ENCODE assay signal across 1 cellular context in genomic region chr17:59619313-59620063, GRCh38.
TF ChIP-seq lines count a peak whose summit lies in the region.

Gene CLTC (plus strand): TSS chr17:59619895. CDS start chr17:59620132, 237 bp downstream.

TF ChIP-seq in HepG2, 621 proteins besides CTCF, POLR2A, EP300 and RAD21 (continued from another document and continues in another):
- TF ChIP-seq, protein P1, sequence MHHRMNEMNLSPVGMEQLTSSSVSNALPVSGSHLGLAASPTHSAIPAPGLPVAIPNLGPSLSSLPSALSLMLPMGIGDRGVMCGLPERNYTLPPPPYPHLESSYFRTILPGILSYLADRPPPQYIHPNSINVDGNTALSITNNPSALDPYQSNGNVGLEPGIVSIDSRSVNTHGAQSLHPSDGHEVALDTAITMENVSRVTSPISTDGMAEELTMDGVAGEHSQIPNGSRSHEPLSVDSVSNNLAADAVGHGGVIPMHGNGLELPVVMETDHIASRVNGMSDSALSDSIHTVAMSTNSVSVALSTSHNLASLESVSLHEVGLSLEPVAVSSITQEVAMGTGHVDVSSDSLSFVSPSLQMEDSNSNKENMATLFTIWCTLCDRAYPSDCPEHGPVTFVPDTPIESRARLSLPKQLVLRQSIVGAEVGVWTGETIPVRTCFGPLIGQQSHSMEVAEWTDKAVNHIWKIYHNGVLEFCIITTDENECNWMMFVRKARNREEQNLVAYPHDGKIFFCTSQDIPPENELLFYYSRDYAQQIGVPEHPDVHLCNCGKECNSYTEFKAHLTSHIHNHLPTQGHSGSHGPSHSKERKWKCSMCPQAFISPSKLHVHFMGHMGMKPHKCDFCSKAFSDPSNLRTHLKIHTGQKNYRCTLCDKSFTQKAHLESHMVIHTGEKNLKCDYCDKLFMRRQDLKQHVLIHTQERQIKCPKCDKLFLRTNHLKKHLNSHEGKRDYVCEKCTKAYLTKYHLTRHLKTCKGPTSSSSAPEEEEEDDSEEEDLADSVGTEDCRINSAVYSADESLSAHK (CRISPR knock-in tag; IDR thresholded peaks at IDR 0.05; ENCODE audit: borderline replicate concordance), result no peak
- TF ChIP-seq ZNF282 (IDR thresholded peaks at IDR 0.05; ENCODE audit: partially characterized antibody), result no peak
- no peak for TF ChIP-seq TOPORS (CRISPR knock-in tag; IDR thresholded peaks at IDR 0.05)
- 0 out of 2 replicates have a peak, but pooled peaks have one; percentile 52 for TF ChIP-seq ZNF704 (CRISPR knock-in tag; IDR thresholded peaks at IDR 0.05; ENCODE audit: borderline replicate concordance)
- TF ChIP-seq ZSCAN20 (CRISPR knock-in tag; IDR thresholded peaks at IDR 0.05; ENCODE audit: borderline replicate concordance), result peak; percentile 67; the same call in 1 of the 2 replicates
- peak; percentile 59; the same call in 1 of the 2 replicates for TF ChIP-seq MBNL3 (CRISPR knock-in tag; conservative IDR thresholded peaks at IDR 0.05)
- TF ChIP-seq SUZ12 (IDR thresholded peaks at IDR 0.05; ENCODE audit: low read depth, low read length), result no peak
- TF ChIP-seq ZNF724P (CRISPR knock-in tag; IDR thresholded peaks at IDR 0.05; ENCODE audit: borderline replicate concordance), result peak; percentile 69; the same call in 1 of the 2 replicates
- peak; percentile 88 for TF ChIP-seq TGIF2 (CRISPR knock-in tag; IDR thresholded peaks at IDR 0.05)
- TF ChIP-seq AHR (CRISPR knock-in tag; IDR thresholded peaks at IDR 0.05), result peak; percentile 97
- no peak; the same call in 1 of the 2 replicates for TF ChIP-seq CREBL2 (CRISPR knock-in tag; IDR thresholded peaks at IDR 0.05; ENCODE audit: borderline replicate concordance)
- TF ChIP-seq KLF11 (CRISPR knock-in tag; IDR thresholded peaks at IDR 0.05), result peak; percentile 96
- TF ChIP-seq ETS1 (CRISPR knock-in tag; IDR thresholded peaks at IDR 0.05), result peak; percentile 27; the same call in 1 of the 2 replicates
- TF ChIP-seq MAZ (IDR thresholded peaks at IDR 0.05; ENCODE audit: borderline replicate concordance, low read depth, low read length), result peak; percentile 93
- peak; percentile 95 for TF ChIP-seq MAZ (CRISPR knock-in tag; IDR thresholded peaks at IDR 0.05; ENCODE audit: low read depth)
- peak; percentile 72 for TF ChIP-seq ZNF253 (CRISPR knock-in tag; IDR thresholded peaks at IDR 0.05; ENCODE audit: borderline replicate concordance)
- TF ChIP-seq ZNF317 (CRISPR knock-in tag; IDR thresholded peaks at IDR 0.05), result no peak
- no peak for TF ChIP-seq TCF12 (IDR thresholded peaks at IDR 0.05)
- TF ChIP-seq TCF12 (CRISPR knock-in tag; IDR thresholded peaks at IDR 0.05), result peak; percentile 12; the same call in 1 of the 2 replicates
- TF ChIP-seq ZBTB25 (CRISPR knock-in tag; IDR thresholded peaks at IDR 0.05), result peak; percentile 97
- TF ChIP-seq, protein P2, sequence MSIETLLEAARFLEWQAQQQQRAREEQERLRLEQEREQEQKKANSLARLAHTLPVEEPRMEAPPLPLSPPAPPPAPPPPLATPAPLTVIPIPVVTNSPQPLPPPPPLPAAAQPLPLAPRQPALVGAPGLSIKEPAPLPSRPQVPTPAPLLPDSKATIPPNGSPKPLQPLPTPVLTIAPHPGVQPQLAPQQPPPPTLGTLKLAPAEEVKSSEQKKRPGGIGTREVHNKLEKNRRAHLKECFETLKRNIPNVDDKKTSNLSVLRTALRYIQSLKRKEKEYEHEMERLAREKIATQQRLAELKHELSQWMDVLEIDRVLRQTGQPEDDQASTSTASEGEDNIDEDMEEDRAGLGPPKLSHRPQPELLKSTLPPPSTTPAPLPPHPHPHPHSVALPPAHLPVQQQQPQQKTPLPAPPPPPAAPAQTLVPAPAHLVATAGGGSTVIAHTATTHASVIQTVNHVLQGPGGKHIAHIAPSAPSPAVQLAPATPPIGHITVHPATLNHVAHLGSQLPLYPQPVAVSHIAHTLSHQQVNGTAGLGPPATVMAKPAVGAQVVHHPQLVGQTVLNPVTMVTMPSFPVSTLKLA (IDR thresholded peaks at IDR 0.05), result peak; percentile 78
- TF ChIP-seq MTA3 (CRISPR knock-in tag; IDR thresholded peaks at IDR 0.05), result no peak
- peak; percentile 70; the same call in 1 of the 2 replicates for TF ChIP-seq ZNF446 (CRISPR knock-in tag; IDR thresholded peaks at IDR 0.05)
- TF ChIP-seq MED8 (CRISPR knock-in tag; IDR thresholded peaks at IDR 0.05; ENCODE audit: insufficient replicate concordance), result no peak
- peak; percentile 70; the same call in 1 of the 2 replicates for TF ChIP-seq IRF2 (CRISPR knock-in tag; IDR thresholded peaks at IDR 0.05)
- TF ChIP-seq ZNF572 (CRISPR knock-in tag; IDR thresholded peaks at IDR 0.05), result no peak
- TF ChIP-seq ZNF224 (CRISPR knock-in tag; IDR thresholded peaks at IDR 0.05), result peak; percentile 96; the same call in 1 of the 2 replicates
- 0 out of 2 replicates have a peak, but pooled peaks have one; percentile 39 for TF ChIP-seq ZNF468 (CRISPR knock-in tag; IDR thresholded peaks at IDR 0.05)
- TF ChIP-seq REST (IDR thresholded peaks at IDR 0.05; ENCODE audit: borderline replicate concordance in 1 of 2, low read depth in 1 of 2, low read length in 2 of 2), result peak in 1 of 2 experiments; percentile 80; a peak in 3 of 4 replicates
- peak; percentile 81 for TF ChIP-seq SALL1 (CRISPR knock-in tag; IDR thresholded peaks at IDR 0.05)
- no peak for TF ChIP-seq ZNF496 (CRISPR knock-in tag; IDR thresholded peaks at IDR 0.05; ENCODE audit: insufficient replicate concordance)
- TF ChIP-seq CENPX (CRISPR knock-in tag; IDR thresholded peaks at IDR 0.05), result no peak
- TF ChIP-seq TFE3 (CRISPR knock-in tag; IDR thresholded peaks at IDR 0.05), result peak; percentile 99
- TF ChIP-seq BCL3 (CRISPR knock-in tag; IDR thresholded peaks at IDR 0.05), result peak; percentile 88; the same call in 1 of the 2 replicates
- TF ChIP-seq TMF1 (CRISPR knock-in tag; IDR thresholded peaks at IDR 0.05; ENCODE audit: low read depth), result no peak
- peak; percentile 58 for TF ChIP-seq HDAC2 (CRISPR knock-in tag; IDR thresholded peaks at IDR 0.05)
- peak; percentile 83; the same call in 1 of the 2 replicates for TF ChIP-seq ZNF674 (CRISPR knock-in tag; IDR thresholded peaks at IDR 0.05; ENCODE audit: low read depth)
- TF ChIP-seq ZNF800 (CRISPR knock-in tag; IDR thresholded peaks at IDR 0.05), result no peak
- peak; percentile 75; the same call in 1 of the 2 replicates for TF ChIP-seq ATF7-NPFF (CRISPR knock-in tag; IDR thresholded peaks at IDR 0.05; ENCODE audit: low read depth)
- TF ChIP-seq HCFC1 (IDR thresholded peaks at IDR 0.05; ENCODE audit: low read depth, low read length), result peak; percentile 54; the same call in 1 of the 2 replicates
- TF ChIP-seq ZNF772 (CRISPR knock-in tag; IDR thresholded peaks at IDR 0.05), result peak; percentile 64
- no peak for TF ChIP-seq SNAI1 (CRISPR knock-in tag; IDR thresholded peaks at IDR 0.05; ENCODE audit: borderline replicate concordance)
- TF ChIP-seq HNRNPLL (IDR thresholded peaks at IDR 0.05; ENCODE audit: low read depth, low read length, poor library complexity, severe bottlenecking), result peak; percentile 97
- TF ChIP-seq TBX3 (IDR thresholded peaks at IDR 0.05; ENCODE audit: borderline replicate concordance), result peak; percentile 80
- peak; percentile 92 for TF ChIP-seq CCDC6 (CRISPR knock-in tag; IDR thresholded peaks at IDR 0.05)
- peak; percentile 82; the same call in 1 of the 2 replicates for TF ChIP-seq ZNF564 (CRISPR knock-in tag; IDR thresholded peaks at IDR 0.05)
- peak; percentile 82; the same call in 1 of the 2 replicates for TF ChIP-seq ZNF839 (CRISPR knock-in tag; IDR thresholded peaks at IDR 0.05; ENCODE audit: borderline replicate concordance)
- TF ChIP-seq ZNF382 (CRISPR knock-in tag; IDR thresholded peaks at IDR 0.05; ENCODE audit: borderline replicate concordance), result no peak
- 0 out of 2 replicates have a peak, but pooled peaks have one; percentile 58 for TF ChIP-seq ZNF616 (CRISPR knock-in tag; IDR thresholded peaks at IDR 0.05; ENCODE audit: low read depth)
